In the genomic region with DNA sequence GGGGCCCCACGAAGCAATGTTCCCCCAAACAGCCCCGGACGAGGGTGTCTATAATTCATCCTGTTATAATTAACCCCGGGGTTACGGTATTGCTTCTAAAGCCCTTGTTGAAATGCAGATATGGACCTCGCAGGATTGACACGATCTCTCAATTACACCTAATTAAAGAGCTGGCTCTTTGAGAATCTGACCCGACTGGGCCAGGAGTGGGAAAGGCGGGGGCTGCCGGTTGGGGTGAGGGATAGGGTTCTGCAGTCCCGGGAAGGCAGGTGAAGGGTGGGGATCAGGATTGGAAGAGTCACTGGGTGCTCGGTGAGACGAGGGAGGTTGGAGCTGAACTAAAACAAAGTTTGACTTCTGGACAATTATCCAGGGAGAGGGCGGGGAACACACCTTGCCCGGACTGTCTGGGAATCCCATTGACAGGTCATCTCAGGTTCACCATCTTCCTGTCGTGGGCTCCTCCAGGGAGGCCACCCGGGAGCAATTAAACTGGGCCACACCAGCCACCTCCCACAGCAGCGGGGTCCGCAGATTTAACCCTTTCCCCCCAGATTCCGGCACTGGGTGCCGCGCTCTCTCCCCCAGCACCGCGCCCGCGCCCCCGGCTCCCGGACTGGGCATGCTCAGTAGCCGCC, we compare ENCODE assay signal across 8 cellular contexts. TPM values are rescaled to one million over a fixed set of nuclear protein-coding genes. Genes with fewer than 3 reads are reported as not detected.
A peak's percentile ranks its signal among the peaks of the same experiment; 100 is the strongest.
DNase-seq lines count a peak whose midpoint lies in the region; ATAC-seq and TF ChIP-seq lines count a peak whose summit lies in the region.

No MANE protein-coding gene starts in this region.

- H3K36me3 ChIP-seq in gastroesophageal sphincter (no peaks in the 10 kb centered on the region), gastrocnemius medialis (no peaks in the 10 kb centered on the region), adrenal gland (replicated peaks in 1 of 2) (no peaks in the 10 kb centered on the region)

- no peaks in the 10 kb centered on the region for H3K36me3 Mint-ChIP-seq in T-helper 2 cell treated with Interferon-gamma antibody and Interleukin-4, amounts not matched to agents 5 μg/mL and 100 μg/mL, for 36 hours (ENCODE audit: low read depth)

- no peaks in the 10 kb centered on the region for H3K9me3 ChIP-seq in gastroesophageal sphincter
- H3K9me3 ChIP-seq in gastrocnemius medialis, result no peaks in the 10 kb centered on the region
- H3K9me3 ChIP-seq in adrenal gland (replicated peaks in 1 of 3), result no peaks in the 10 kb centered on the region

- H3K27me3 Mint-ChIP-seq in T-helper 2 cell treated with Interferon-gamma antibody and Interleukin-4, amounts not matched to agents 5 μg/mL and 100 μg/mL, for 36 hours (ENCODE audit: low read depth), result peaks cover 82% of the 10 kb centered on the region

- intact Hi-C loops in gastrocnemius medialis (cut with DNase I; ENCODE audit: low total_unique reads) (no loop called here), adrenal gland (cut with DNase I) (no loop called here)

- WGBS in gastroesophageal sphincter (ENCODE audit: low coverage in 1 of 2), 2 donors, result 0% methylated on average over 8 to 14 of the region's 29 CpGs
- 0 to 2% (median 1%) methylated on average over 12 to 29 of the region's 29 CpGs for WGBS in adrenal gland, 4 donors

- in situ Hi-C loops in gastrocnemius medialis (cut with MboI; ENCODE audit: low sequenced_read_pairs in 4 of 4), result no loop called here

- ATAC-seq in gastroesophageal sphincter (no peak), gastrocnemius medialis (peak in 1 of 2 donors; percentile 18)

- H3K4me1 Mint-ChIP-seq in T-helper 2 cell treated with Interferon-gamma antibody and Interleukin-4, amounts not matched to agents 5 μg/mL and 100 μg/mL, for 36 hours (ENCODE audit: low read depth), result peaks cover 12% of the 10 kb centered on the region

- no peak for TF ChIP-seq EP300 in gastroesophageal sphincter (IDR thresholded peaks at IDR 0.05)

- peak overlapping the region in 1 of 4 donors; percentile 37 for H3K27ac ChIP-seq in gastroesophageal sphincter
- peak overlapping the region in 1 of 4 donors; percentile 3 for H3K27ac ChIP-seq in gastrocnemius medialis
- H3K27ac ChIP-seq in adrenal gland, result no peak overlapping the region

- H3K4me3 Mint-ChIP-seq in T-helper 2 cell treated with Interferon-gamma antibody and Interleukin-4, amounts not matched to agents 5 μg/mL and 100 μg/mL, for 36 hours, result peak overlapping the region; percentile 87

- no peak overlapping the region for H3K27ac Mint-ChIP-seq in T-helper 2 cell treated with Interferon-gamma antibody and Interleukin-4, amounts not matched to agents 5 μg/mL and 100 μg/mL, for 36 hours

- peaks cover 0 to 32% (median 5%) of the 10 kb centered on the region in 3 donors for H3K4me1 ChIP-seq in gastroesophageal sphincter
- H3K4me1 ChIP-seq in gastrocnemius medialis, result peaks cover 3 to 22% of the 10 kb centered on the region in 2 donors
- H3K4me1 ChIP-seq in adrenal gland (replicated peaks in 1 of 2), result peaks cover 13 to 19% of the 10 kb centered on the region in 2 donors

- H3K27me3 ChIP-seq in gastroesophageal sphincter (peaks cover 73% of the 10 kb centered on the region), gastrocnemius medialis (no peaks in the 10 kb centered on the region), adrenal gland (peaks cover 47% of the 10 kb centered on the region)

- TF ChIP-seq CTCF in gastroesophageal sphincter (IDR thresholded peaks at IDR 0.05), result no peak
- TF ChIP-seq CTCF in gastrocnemius medialis (IDR thresholded peaks at IDR 0.05 in 4 of 5, conservative IDR thresholded peaks at IDR 0.05 in 1 of 5), result no peak
- no peak for TF ChIP-seq CTCF in adrenal gland (IDR thresholded peaks at IDR 0.05)

- no peaks in the 10 kb centered on the region for H3K9me3 Mint-ChIP-seq in T-helper 2 cell treated with Interferon-gamma antibody and Interleukin-4, amounts not matched to agents 5 μg/mL and 100 μg/mL, for 36 hours

- peak; percentile 62 for DNase-seq in activated CD8-positive, alpha-beta memory T cell treated with anti-CD3 and anti-CD28 coated beads for 24 hours
- DNase-seq in activated CD8-positive, alpha-beta memory T cell treated with anti-CD3 and anti-CD28 coated beads, Interleukin-2, amount 50 U/mL, for 4 hours, result no peak
- DNase-seq in T-helper 2 cell treated with Interferon-gamma antibody and Interleukin-4, amounts not matched to agents 5 μg/mL and 100 μg/mL, for 36 hours (ENCODE audit: low spot score), result no peak
- DNase-seq in gastrocnemius medialis, result no peak
- no peak for DNase-seq in NCI-H345 treated with DMSO at 0.1 percent for 48 hours (lab: John Stamatoyannopoulos, UW; ENCODE audit: unreplicated experiment)
- no peak for DNase-seq in adrenal gland
- DNase-seq in Ammon's horn (ENCODE audit: low spot score), result no peak

- TF ChIP-seq POLR2A in gastroesophageal sphincter (IDR thresholded peaks at IDR 0.05) (no peak), gastrocnemius medialis (IDR thresholded peaks at IDR 0.05) (no peak), adrenal gland (IDR thresholded peaks at IDR 0.05) (no peak)

- H3K4me3 ChIP-seq in gastroesophageal sphincter, result peak overlapping the region; percentile 32 to 69
- peak overlapping the region; percentile 61 to 77 (median 66) for H3K4me3 ChIP-seq in gastrocnemius medialis
- peak overlapping the region in 2 of 4 donors; percentile 30 to 64 for H3K4me3 ChIP-seq in adrenal gland

RNA-seq across cellular contexts. Expression of a gene that starts 0.4 kb away (rescaled TPM):
- 1 to 10 TPM in 1 of 4 donors, under 1 TPM in 1, not detected in 2; 0.66 to 2.7 TPM for total RNA-seq in gastroesophageal sphincter
- total RNA-seq in gastrocnemius medialis, result 1 to 10 TPM in 3 of 4 donors, under 1 TPM in 1; 0.70 to 3.7 (median 1.6) TPM
- 1 to 10 TPM in 3 of 8 donors, under 1 TPM in 3, not detected in 2; 0.23 to 8.5 (median 0.99) TPM for total RNA-seq in adrenal gland
- under 1 TPM; 0.32 to 0.70 (median 0.64) TPM for polyA plus RNA-seq in adrenal gland

RNA-seq across cellular contexts. Expression of a gene that starts 25.0 kb away (rescaled TPM):
- total RNA-seq in gastroesophageal sphincter (10 to 100 TPM in 2 of 4 donors, 1 to 10 TPM in 2; 4.9 to 11.4 (median 8.3) TPM), gastrocnemius medialis (1 to 10 TPM; 5.4 to 8.1 (median 6.6) TPM), adrenal gland (1 to 10 TPM; 2.5 to 8.9 (median 5.5) TPM)
- polyA plus RNA-seq in adrenal gland, result 1 to 10 TPM; 2.5 to 9.5 (median 5.0) TPM
